Comparison of ENCODE assay signal across 9 cellular contexts in the genomic region with DNA sequence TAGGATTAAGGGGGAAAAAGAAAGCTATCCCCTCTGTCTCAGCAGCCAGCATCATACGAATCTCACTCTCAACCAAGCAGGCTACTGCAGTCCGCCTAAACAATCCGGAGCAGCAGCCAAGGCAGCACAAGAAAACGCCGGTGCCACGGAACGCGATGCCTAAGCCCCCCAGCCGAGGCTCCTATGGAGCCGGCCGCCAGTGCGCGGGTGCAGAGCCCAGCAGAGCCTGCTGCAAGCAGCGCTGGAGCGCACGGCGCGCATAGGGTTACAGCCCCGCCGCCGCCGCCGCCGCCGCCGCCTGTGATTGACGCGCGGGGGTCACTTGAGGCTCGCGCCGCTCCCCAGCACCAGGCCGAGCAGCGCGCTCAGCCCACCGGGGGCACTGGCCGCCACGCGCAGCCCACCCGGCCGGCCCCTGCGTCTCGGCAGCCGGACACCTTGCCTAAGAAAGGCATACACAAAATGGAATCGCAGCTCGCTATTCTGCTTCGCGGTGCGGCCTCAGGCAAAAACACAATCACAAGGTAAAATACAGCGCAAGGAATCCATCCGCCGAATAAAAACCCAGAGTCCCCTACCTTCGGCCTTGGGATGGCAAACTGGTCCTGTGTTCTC. TPM values are rescaled to one million over a fixed set of nuclear protein-coding genes. Genes with fewer than 3 reads are reported as not detected.
A peak's percentile ranks its signal among the peaks of the same experiment; 100 is the strongest.
DNase-seq lines count a peak whose midpoint lies in the region; ATAC-seq and TF ChIP-seq lines count a peak whose summit lies in the region.
"Had no signal": no experiment of that assay in that cellular context is flagged by ENCODE, and none has a peak within 500 bp of the region (broad histone marks: within the 10 kb centered on the region; RNA-seq: fewer than 3 reads in every experiment).

No MANE protein-coding gene starts in this region.

- ATAC-seq in HG03159 (IDR thresholded peaks at IDR 0.05; ENCODE audit: unreplicated experiment): peak; percentile 65
- no peak for ATAC-seq in GM18909 (IDR thresholded peaks at IDR 0.05; ENCODE audit: poor library complexity, unreplicated experiment)
- ATAC-seq in HG03095 (IDR thresholded peaks at IDR 0.05; ENCODE audit: unreplicated experiment): no peak

- H3K27ac ChIP-seq in caudate nucleus (ENCODE audit: low read depth, low read length): no peak overlapping the region
- H3K27ac ChIP-seq: neutrophil had no signal

- no peaks in the 10 kb centered on the region for H3K4me1 ChIP-seq in BE2C

- DNase-seq in BE2C (peak; percentile 55), T-helper 1 cell (peak in 4 of 5 donors; percentile 22 to 34 (median 26)), caudate nucleus (lab: John Stamatoyannopoulos, UW) (peak in 31 of 61 donors; percentile 6 to 63 (median 39)), kidney epithelial cell (ENCODE audit: low read depth) (no peak)
- peak; percentile 61 for DNase-seq in stimulated activated CD4-positive, alpha-beta T cell treated with anti-CD3 and anti-CD28 coated beads, Interleukin-15, amount 100 ng/mL, for 24 hours

- no peaks in the 10 kb centered on the region for H3K36me3 ChIP-seq in BE2C
- H3K36me3 ChIP-seq in kidney epithelial cell (ENCODE audit: control insufficient read depth, insufficient read depth, low read length): no peaks in the 10 kb centered on the region
- H3K36me3 ChIP-seq: neutrophil had no signal

- H3K27me3 ChIP-seq in BE2C (no peaks in the 10 kb centered on the region), kidney epithelial cell (ENCODE audit: control insufficient read depth, insufficient read depth, low read length) (no peaks in the 10 kb centered on the region)

- TF ChIP-seq CTCF in BE2C (IDR thresholded peaks at IDR 0.05; ENCODE audit: low read depth, low read length): no peak
- TF ChIP-seq CTCF in kidney epithelial cell (IDR thresholded peaks at IDR 0.05; ENCODE audit: insufficient read depth, low read length, poor library complexity, severe bottlenecking): no peak

- H3K4me3 ChIP-seq in BE2C (ENCODE audit: low read depth, low read length): peak overlapping the region; percentile 70
- peak overlapping the region; percentile 72 for H3K4me3 ChIP-seq in kidney epithelial cell (ENCODE audit: low read depth, low read length)

- no peaks in the 10 kb centered on the region for H3K9me3 ChIP-seq in BE2C
- H3K9me3 ChIP-seq: neutrophil had no signal

RNA-seq across cellular contexts. Expression of a gene that starts 0.8 kb away (rescaled TPM):
- polyA plus RNA-seq in BE2C (2012; ENCODE audit: insufficient read depth, insufficient read length, low read depth): 3.3 TPM
- total RNA-seq in kidney epithelial cell: 5.8 and 7.3 TPM in 2 replicates
